ENCODE assay signal across 21 cellular contexts in the genomic region with DNA sequence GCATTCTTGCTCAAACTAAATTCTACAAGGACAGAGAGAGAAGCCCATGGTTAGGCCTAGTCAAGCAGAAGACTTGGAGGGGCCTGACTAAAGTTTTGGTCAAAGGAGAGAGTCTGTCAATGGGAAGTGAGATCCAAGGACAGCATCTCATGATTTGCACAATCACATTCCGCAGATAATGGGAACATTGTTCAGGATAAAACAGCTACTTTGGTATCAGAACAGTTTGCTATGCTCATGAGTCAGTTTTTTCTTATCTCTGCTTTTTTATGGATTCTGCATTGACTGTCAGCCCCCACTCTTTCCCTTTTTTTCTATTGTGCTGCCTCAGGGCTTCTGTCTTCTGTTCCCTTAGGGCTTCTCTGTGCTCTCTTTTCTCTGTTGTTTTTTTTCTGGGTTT. TPM values are rescaled to one million over a fixed set of nuclear protein-coding genes. Genes with fewer than 3 reads are reported as not detected.
DNase-seq lines count a peak whose midpoint lies in the region; ATAC-seq lines count a peak whose summit lies in the region.
"Had no signal": no experiment of that assay in that cellular context is flagged by ENCODE, and none has a peak within 500 bp of the region (broad histone marks: within the 10 kb centered on the region; RNA-seq: fewer than 3 reads in every experiment).

No MANE protein-coding gene starts in this region.

- H3K27me3 ChIP-seq in right cardiac atrium (ENCODE audit: control insufficient read depth, insufficient read depth): no peaks in the 10 kb centered on the region
- H3K27me3 ChIP-seq: stomach, upper lobe of left lung had no signal

- DNase-seq in right cardiac atrium (no peak), cardiac septum (ENCODE audit: low spot score) (no peak), midbrain (lab: John Stamatoyannopoulos, UW) (peak; percentile 53), iPS-NIHi7 (ENCODE audit: extremely low spot score) (no peak), SK-N-DZ (ENCODE audit: low spot score) (no peak)
- DNase-seq in effector CD4-positive, alpha-beta T cell: no peak
- DNase-seq: activated CD4-positive, alpha-beta T cell treated with anti-CD3 and anti-CD28 coated beads, Interleukin-2, amount 50 U/mL, for 1 hour; activated naive CD4-positive, alpha-beta T cell treated with anti-CD3 and anti-CD28 coated beads, Interleukin-2, amount 50 U/mL, for 16 hours; COR-L47; KG1; MM.1S; naive thymus-derived CD4-positive, alpha-beta T cell; NCI-H1417 treated with DMSO at 0.1 percent for 48 hours; retina; stomach; T1000; upper lobe of left lung had no signal

- WGBS in right cardiac atrium: 72% methylated on average over 1 of the region's 1 CpG

- peak; percentile 55 to 68 for ATAC-seq in right cardiac atrium
- no peak for ATAC-seq in GM18858 (IDR thresholded peaks at IDR 0.05; ENCODE audit: unreplicated experiment)
- ATAC-seq: A549; esophagus mucosa; naive thymus-derived CD4-positive, alpha-beta T cell had no signal

- H3K9me3 ChIP-seq in right cardiac atrium (ENCODE audit: control insufficient read depth, low read length): no peaks in the 10 kb centered on the region
- H3K9me3 ChIP-seq: A549, stomach, upper lobe of left lung had no signal

- intact Hi-C loops in right cardiac atrium (cut with DNase I): no loop called here
- intact Hi-C loops in cardiac septum (cut with DNase I): no loop called here

- H3K4me1 ChIP-seq in right cardiac atrium (ENCODE audit: control insufficient read depth, insufficient read depth, low read length): peaks cover 2% of the 10 kb centered on the region
- H3K4me1 ChIP-seq: A549, upper lobe of left lung had no signal

- no peak overlapping the region for H3K27ac ChIP-seq in right cardiac atrium (ENCODE audit: low read length)
- peak overlapping the region; percentile 84 for H3K27ac ChIP-seq in cingulate gyrus (ENCODE audit: low read depth, low read length)
- H3K27ac ChIP-seq: A549, stomach, upper lobe of left lung had no signal

- no peak overlapping the region for H3K4me3 ChIP-seq in right cardiac atrium (ENCODE audit: low read length)
- H3K4me3 ChIP-seq: A549, stomach, upper lobe of left lung had no signal

RNA-seq across cellular contexts. Expression of gene AKAP7, which starts 28.6 kb away (rescaled TPM):
- total RNA-seq in right cardiac atrium (10 to 100 TPM; 14.1 to 16.2 (median 14.7) TPM), cardiac septum (10.9 TPM)
- polyA plus RNA-seq in right cardiac atrium: 9.3 TPM
- polyA plus RNA-seq in SK-N-DZ (2014; cell fraction: cytosol; rRNA removed): not detected in 2 replicates
- polyA plus RNA-seq in SK-N-DZ (2014; cell fraction: nucleus; rRNA removed): 0.88 TPM in 1 of 2 replicates, not detected in the other
